1 cellular context compared by ENCODE assay signal in the genomic region with DNA sequence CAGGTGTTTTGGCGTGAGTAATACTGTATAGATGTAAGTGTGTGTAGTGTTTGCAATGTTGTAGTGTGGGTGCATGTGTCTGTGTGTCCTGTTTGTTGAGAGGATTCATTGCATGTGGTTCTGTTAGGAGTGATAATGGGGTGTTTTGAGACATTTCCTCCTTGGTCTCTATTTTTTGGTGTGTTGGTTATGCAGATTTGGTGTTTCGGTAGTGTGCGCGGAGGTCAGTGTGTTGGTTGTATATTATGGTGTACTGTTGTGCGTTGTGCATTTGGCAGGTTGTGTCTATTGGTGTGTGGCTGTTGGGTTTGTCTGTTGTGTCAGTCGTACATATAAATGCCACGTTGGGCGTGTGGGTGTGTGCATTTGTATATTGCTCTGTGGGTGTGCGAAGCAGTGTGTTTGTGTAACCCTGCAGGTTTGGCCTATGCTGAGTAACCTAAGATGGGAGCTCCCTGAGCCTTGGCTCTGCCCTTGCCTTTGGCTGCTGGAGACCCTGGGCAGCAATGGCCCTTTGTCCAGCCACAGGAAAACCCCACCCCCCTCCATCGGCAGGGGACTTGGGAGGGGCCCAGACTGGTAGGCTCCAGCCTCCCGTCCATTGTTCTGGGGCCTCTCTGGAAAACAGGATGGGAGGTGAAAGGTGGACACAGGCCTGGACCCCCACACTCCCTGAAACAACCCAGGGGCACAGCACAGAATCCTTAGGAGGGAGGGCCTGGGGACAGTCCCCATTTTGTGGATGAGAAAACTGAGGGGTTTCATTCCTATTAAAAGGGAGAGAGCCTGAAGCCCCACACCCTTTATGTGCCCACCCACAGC.
TF ChIP-seq lines count a peak whose summit lies in the region.

No MANE protein-coding gene starts in this region.

TF ChIP-seq in HepG2, 621 proteins besides CTCF, POLR2A, EP300 and RAD21 (continued from another document and continues in another):
- TF ChIP-seq ZNF639 (CRISPR knock-in tag; conservative IDR thresholded peaks at IDR 0.05) (no peak), SRSF9 (IDR thresholded peaks at IDR 0.05; ENCODE audit: borderline replicate concordance, insufficient read depth, low read depth, low read length, poor library complexity, severe bottlenecking) (no peak), ZBTB49 (CRISPR knock-in tag; IDR thresholded peaks at IDR 0.05; ENCODE audit: borderline replicate concordance) (no peak), GTF2F1 (IDR thresholded peaks at IDR 0.05; ENCODE audit: low read length) (no peak), ZNF724P (CRISPR knock-in tag; IDR thresholded peaks at IDR 0.05; ENCODE audit: borderline replicate concordance) (no peak; the same call in 1 of the 2 replicates), ZNF652 (CRISPR knock-in tag; IDR thresholded peaks at IDR 0.05; ENCODE audit: borderline replicate concordance, low read depth) (no peak; the same call in 1 of the 2 replicates), TEAD2 (CRISPR knock-in tag; IDR thresholded peaks at IDR 0.05) (no peak), ZNF761 (CRISPR knock-in tag; conservative IDR thresholded peaks at IDR 0.05) (peak; percentile 54; the same call in 1 of the 2 replicates), HMG20B (CRISPR knock-in tag; conservative IDR thresholded peaks at IDR 0.05) (no peak), ZNF12 (CRISPR knock-in tag; IDR thresholded peaks at IDR 0.05) (no peak), ZNF790 (CRISPR knock-in tag; IDR thresholded peaks at IDR 0.05; ENCODE audit: borderline replicate concordance) (no peak), ZNF431 (CRISPR knock-in tag; IDR thresholded peaks at IDR 0.05; ENCODE audit: borderline replicate concordance, low read depth) (no peak), HDAC6 (IDR thresholded peaks at IDR 0.05; ENCODE audit: low read depth, low read length) (no peak), THAP11 (CRISPR knock-in tag; IDR thresholded peaks at IDR 0.05) (peak; percentile 17; the same call in 1 of the 2 replicates), ZFAT (CRISPR knock-in tag; conservative IDR thresholded peaks at IDR 0.05) (no peak), NFRKB (IDR thresholded peaks at IDR 0.05) (no peak; the same call in 1 of the 2 replicates), HIVEP1 (CRISPR knock-in tag; IDR thresholded peaks at IDR 0.05) (peak; percentile 76), ESRRA (CRISPR knock-in tag; IDR thresholded peaks at IDR 0.05; ENCODE audit: low read depth) (no peak), GFI1 (CRISPR knock-in tag; IDR thresholded peaks at IDR 0.05; ENCODE audit: borderline replicate concordance) (no peak), ZNF775 (CRISPR knock-in tag; IDR thresholded peaks at IDR 0.05; ENCODE audit: borderline replicate concordance) (no peak), REST (IDR thresholded peaks at IDR 0.05; ENCODE audit: borderline replicate concordance in 1 of 2, low read depth in 1 of 2, low read length in 2 of 2) (peak in 1 of 2 experiments; percentile 10; a peak in 2 of 4 replicates), HMG20A (CRISPR knock-in tag; IDR thresholded peaks at IDR 0.05; ENCODE audit: borderline replicate concordance) (no peak), RFXANK (CRISPR knock-in tag; IDR thresholded peaks at IDR 0.05) (peak; percentile 34; the same call in 1 of the 2 replicates), ZNF441 (CRISPR knock-in tag; IDR thresholded peaks at IDR 0.05; ENCODE audit: borderline replicate concordance) (no peak), SP4 (CRISPR knock-in tag; IDR thresholded peaks at IDR 0.05) (no peak), CERS6 (CRISPR knock-in tag; IDR thresholded peaks at IDR 0.05) (no peak), HOXA3 (CRISPR knock-in tag; IDR thresholded peaks at IDR 0.05) (peak; percentile 85; the same call in 1 of the 2 replicates)
- TF ChIP-seq, protein P1, sequence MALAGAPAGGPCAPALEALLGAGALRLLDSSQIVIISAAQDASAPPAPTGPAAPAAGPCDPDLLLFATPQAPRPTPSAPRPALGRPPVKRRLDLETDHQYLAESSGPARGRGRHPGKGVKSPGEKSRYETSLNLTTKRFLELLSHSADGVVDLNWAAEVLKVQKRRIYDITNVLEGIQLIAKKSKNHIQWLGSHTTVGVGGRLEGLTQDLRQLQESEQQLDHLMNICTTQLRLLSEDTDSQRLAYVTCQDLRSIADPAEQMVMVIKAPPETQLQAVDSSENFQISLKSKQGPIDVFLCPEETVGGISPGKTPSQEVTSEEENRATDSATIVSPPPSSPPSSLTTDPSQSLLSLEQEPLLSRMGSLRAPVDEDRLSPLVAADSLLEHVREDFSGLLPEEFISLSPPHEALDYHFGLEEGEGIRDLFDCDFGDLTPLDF (CRISPR knock-in tag; IDR thresholded peaks at IDR 0.05) = no peak
- TF ChIP-seq, protein P2, sequence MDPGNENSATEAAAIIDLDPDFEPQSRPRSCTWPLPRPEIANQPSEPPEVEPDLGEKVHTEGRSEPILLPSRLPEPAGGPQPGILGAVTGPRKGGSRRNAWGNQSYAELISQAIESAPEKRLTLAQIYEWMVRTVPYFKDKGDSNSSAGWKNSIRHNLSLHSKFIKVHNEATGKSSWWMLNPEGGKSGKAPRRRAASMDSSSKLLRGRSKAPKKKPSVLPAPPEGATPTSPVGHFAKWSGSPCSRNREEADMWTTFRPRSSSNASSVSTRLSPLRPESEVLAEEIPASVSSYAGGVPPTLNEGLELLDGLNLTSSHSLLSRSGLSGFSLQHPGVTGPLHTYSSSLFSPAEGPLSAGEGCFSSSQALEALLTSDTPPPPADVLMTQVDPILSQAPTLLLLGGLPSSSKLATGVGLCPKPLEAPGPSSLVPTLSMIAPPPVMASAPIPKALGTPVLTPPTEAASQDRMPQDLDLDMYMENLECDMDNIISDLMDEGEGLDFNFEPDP (CRISPR knock-in tag; conservative IDR thresholded peaks at IDR 0.05) = no peak
- TF ChIP-seq, protein P3, sequence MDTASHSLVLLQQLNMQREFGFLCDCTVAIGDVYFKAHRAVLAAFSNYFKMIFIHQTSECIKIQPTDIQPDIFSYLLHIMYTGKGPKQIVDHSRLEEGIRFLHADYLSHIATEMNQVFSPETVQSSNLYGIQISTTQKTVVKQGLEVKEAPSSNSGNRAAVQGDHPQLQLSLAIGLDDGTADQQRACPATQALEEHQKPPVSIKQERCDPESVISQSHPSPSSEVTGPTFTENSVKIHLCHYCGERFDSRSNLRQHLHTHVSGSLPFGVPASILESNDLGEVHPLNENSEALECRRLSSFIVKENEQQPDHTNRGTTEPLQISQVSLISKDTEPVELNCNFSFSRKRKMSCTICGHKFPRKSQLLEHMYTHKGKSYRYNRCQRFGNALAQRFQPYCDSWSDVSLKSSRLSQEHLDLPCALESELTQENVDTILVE (CRISPR knock-in tag; IDR thresholded peaks at IDR 0.05) = no peak
- TF ChIP-seq, protein P4, sequence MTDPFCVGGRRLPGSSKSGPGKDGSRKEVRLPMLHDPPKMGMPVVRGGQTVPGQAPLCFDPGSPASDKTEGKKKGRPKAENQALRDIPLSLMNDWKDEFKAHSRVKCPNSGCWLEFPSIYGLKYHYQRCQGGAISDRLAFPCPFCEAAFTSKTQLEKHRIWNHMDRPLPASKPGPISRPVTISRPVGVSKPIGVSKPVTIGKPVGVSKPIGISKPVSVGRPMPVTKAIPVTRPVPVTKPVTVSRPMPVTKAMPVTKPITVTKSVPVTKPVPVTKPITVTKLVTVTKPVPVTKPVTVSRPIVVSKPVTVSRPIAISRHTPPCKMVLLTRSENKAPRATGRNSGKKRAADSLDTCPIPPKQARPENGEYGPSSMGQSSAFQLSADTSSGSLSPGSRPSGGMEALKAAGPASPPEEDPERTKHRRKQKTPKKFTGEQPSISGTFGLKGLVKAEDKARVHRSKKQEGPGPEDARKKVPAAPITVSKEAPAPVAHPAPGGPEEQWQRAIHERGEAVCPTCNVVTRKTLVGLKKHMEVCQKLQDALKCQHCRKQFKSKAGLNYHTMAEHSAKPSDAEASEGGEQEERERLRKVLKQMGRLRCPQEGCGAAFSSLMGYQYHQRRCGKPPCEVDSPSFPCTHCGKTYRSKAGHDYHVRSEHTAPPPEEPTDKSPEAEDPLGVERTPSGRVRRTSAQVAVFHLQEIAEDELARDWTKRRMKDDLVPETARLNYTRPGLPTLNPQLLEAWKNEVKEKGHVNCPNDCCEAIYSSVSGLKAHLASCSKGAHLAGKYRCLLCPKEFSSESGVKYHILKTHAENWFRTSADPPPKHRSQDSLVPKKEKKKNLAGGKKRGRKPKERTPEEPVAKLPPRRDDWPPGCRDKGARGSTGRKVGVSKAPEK (CRISPR knock-in tag; IDR thresholded peaks at IDR 0.05; ENCODE audit: borderline replicate concordance) = 0 out of 2 replicates have a peak, but pooled peaks have one; percentile 21
- TF ChIP-seq, protein P5, sequence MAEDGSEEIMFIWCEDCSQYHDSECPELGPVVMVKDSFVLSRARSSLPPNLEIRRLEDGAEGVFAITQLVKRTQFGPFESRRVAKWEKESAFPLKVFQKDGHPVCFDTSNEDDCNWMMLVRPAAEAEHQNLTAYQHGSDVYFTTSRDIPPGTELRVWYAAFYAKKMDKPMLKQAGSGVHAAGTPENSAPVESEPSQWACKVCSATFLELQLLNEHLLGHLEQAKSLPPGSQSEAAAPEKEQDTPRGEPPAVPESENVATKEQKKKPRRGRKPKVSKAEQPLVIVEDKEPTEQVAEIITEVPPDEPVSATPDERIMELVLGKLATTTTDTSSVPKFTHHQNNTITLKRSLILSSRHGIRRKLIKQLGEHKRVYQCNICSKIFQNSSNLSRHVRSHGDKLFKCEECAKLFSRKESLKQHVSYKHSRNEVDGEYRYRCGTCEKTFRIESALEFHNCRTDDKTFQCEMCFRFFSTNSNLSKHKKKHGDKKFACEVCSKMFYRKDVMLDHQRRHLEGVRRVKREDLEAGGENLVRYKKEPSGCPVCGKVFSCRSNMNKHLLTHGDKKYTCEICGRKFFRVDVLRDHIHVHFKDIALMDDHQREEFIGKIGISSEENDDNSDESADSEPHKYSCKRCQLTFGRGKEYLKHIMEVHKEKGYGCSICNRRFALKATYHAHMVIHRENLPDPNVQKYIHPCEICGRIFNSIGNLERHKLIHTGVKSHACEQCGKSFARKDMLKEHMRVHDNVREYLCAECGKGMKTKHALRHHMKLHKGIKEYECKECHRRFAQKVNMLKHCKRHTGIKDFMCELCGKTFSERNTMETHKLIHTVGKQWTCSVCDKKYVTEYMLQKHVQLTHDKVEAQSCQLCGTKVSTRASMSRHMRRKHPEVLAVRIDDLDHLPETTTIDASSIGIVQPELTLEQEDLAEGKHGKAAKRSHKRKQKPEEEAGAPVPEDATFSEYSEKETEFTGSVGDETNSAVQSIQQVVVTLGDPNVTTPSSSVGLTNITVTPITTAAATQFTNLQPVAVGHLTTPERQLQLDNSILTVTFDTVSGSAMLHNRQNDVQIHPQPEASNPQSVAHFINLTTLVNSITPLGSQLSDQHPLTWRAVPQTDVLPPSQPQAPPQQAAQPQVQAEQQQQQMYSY (CRISPR knock-in tag; IDR thresholded peaks at IDR 0.05) = no peak
- TF ChIP-seq, protein P6, sequence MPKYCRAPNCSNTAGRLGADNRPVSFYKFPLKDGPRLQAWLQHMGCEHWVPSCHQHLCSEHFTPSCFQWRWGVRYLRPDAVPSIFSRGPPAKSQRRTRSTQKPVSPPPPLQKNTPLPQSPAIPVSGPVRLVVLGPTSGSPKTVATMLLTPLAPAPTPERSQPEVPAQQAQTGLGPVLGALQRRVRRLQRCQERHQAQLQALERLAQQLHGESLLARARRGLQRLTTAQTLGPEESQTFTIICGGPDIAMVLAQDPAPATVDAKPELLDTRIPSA (CRISPR knock-in tag; IDR thresholded peaks at IDR 0.05; ENCODE audit: borderline replicate concordance) = no peak
